Comparison of ENCODE assay signal across 1 cellular context in the genomic region with DNA sequence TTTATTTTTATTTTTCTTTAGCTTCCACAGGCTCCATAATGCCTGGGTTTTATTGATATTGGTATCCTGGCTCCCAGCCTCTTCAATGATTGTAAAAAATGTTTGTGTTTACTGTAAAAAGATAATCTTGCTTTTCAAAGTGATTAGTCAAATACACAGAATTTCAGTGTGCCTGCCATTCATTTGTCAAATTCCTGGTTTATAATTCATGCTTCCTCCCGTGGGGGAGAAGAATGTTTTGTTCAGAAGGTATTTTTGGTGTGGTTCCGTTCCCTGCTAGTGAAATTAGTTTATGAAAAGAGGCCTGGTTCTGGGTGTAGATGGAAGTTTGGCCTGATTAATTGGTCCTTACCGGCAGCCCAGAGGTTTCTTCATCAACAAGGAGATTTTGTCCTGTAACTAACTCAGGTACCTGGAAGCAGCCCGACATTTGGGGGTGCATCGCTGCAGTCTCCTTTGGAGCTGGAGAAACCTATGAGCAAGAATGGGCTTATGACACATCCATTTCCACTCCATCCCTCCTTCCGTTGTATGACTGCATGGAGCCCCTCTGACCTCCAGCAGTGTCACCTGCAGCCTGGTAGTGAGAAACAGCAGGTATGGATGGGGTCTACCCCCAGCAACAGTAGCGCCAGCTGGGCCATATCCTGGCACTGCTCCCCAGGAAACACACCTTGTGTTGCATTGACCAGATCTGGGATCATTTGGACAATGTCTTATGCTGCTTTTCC.
TF ChIP-seq lines count a peak whose summit lies in the region.

No MANE protein-coding gene starts in this region.

TF ChIP-seq in H1, 55 proteins besides CTCF, POLR2A, EP300 and RAD21 (continued from another document):
- TF ChIP-seq, protein P1, sequence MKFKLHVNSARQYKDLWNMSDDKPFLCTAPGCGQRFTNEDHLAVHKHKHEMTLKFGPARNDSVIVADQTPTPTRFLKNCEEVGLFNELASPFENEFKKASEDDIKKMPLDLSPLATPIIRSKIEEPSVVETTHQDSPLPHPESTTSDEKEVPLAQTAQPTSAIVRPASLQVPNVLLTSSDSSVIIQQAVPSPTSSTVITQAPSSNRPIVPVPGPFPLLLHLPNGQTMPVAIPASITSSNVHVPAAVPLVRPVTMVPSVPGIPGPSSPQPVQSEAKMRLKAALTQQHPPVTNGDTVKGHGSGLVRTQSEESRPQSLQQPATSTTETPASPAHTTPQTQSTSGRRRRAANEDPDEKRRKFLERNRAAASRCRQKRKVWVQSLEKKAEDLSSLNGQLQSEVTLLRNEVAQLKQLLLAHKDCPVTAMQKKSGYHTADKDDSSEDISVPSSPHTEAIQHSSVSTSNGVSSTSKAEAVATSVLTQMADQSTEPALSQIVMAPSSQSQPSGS (IDR thresholded peaks at IDR 0.05; ENCODE audit: low read length), result no peak
- TF ChIP-seq, protein P2, sequence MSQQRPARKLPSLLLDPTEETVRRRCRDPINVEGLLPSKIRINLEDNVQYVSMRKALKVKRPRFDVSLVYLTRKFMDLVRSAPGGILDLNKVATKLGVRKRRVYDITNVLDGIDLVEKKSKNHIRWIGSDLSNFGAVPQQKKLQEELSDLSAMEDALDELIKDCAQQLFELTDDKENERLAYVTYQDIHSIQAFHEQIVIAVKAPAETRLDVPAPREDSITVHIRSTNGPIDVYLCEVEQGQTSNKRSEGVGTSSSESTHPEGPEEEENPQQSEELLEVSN (IDR thresholded peaks at IDR 0.05), result no peak
- TF ChIP-seq YY1 (IDR thresholded peaks at IDR 0.05; ENCODE audit: low read depth, low read length) (no peak), CBX8 (IDR thresholded peaks at IDR 0.05; ENCODE audit: borderline replicate concordance, low read depth, low read length) (no peak), BACH1 (IDR thresholded peaks at IDR 0.05; ENCODE audit: low read length) (no peak), TAF1 (IDR thresholded peaks at IDR 0.05; ENCODE audit: low read depth, low read length) (no peak), POLR2AphosphoS5 (IDR thresholded peaks at IDR 0.05; ENCODE audit: low read depth, low read length) (no peak), RBBP5 (IDR thresholded peaks at IDR 0.05; ENCODE audit: borderline replicate concordance, low read depth, low read length) (no peak)
- TF ChIP-seq, protein P3, sequence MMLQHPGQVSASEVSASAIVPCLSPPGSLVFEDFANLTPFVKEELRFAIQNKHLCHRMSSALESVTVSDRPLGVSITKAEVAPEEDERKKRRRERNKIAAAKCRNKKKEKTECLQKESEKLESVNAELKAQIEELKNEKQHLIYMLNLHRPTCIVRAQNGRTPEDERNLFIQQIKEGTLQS (IDR thresholded peaks at IDR 0.05; ENCODE audit: insufficient read depth, low read depth, low read length), result no peak
